In genomic region chr16:72008065-72008423, GRCh38 we compare ENCODE assay signal across 8 cellular contexts. TPM values are rescaled to one million over a fixed set of nuclear protein-coding genes. Genes with fewer than 3 reads are reported as not detected.
DNase-seq lines count a peak whose midpoint lies in the region; ATAC-seq and TF ChIP-seq lines count a peak whose summit lies in the region.
"Not testable (repeated sequence)": the region's sequence is repeated elsewhere in the genome, so short reads cannot be mapped to it uniquely, and the experiment has no call there.

No MANE protein-coding gene starts in this region.

- peaks cover 13% of the 10 kb centered on the region for H3K36me3 Mint-ChIP-seq in activated T-helper 2 cell treated with anti-CD3 and anti-CD28 coated beads, Interferon-gamma antibody, Interleukin-2, Interleukin-4, amounts not matched to agents 10 μg/mL and 5 μg/mL and 100 μg/mL, durations not matched to agents 14 hours and 24 hours and 36 hours (ENCODE audit: low read depth)
- not testable (repeated sequence) for H3K36me3 Mint-ChIP-seq in neural crest cell (ENCODE audit: low read depth)

- not testable (repeated sequence) for TF ChIP-seq EP300 in stomach (IDR thresholded peaks at IDR 0.05)

- 70 to 81% (median 73%) methylated on average over 9 of the region's 9 CpGs for WGBS in stomach, 5 donors

- H3K9me3 ChIP-seq in RWPE2 (ENCODE audit: severe bottlenecking); iPS-18c (ENCODE audit: control insufficient read depth, insufficient read depth, low read length); stomach: not testable (repeated sequence)

- TF ChIP-seq POLR2A in stomach (IDR thresholded peaks at IDR 0.05), result not testable (repeated sequence)

- DNase-seq in AG10803 (ENCODE audit: low read depth); HFF-Myc (ENCODE audit: extremely low read depth, low read depth); RWPE2 (ENCODE audit: low spot score); activated T-helper 2 cell treated with anti-CD3 and anti-CD28 coated beads, Interferon-gamma antibody, Interleukin-2, Interleukin-4, amounts not matched to agents 10 μg/mL and 5 μg/mL and 100 μg/mL, durations not matched to agents 14 hours and 24 hours and 36 hours (ENCODE audit: low spot score); dorsolateral prefrontal cortex; neural crest cell (ENCODE audit: low read depth, low spot score); stomach: not testable (repeated sequence)

- not testable (repeated sequence) for H3K4me1 ChIP-seq in RWPE2 (ENCODE audit: insufficient read depth, poor library complexity, severe bottlenecking)
- H3K4me1 ChIP-seq in stomach, result peaks cover 4 to 16% (median 10%) of the 10 kb centered on the region in 4 donors

- not testable (repeated sequence) for H3K9me3 Mint-ChIP-seq in activated T-helper 2 cell treated with anti-CD3 and anti-CD28 coated beads, Interferon-gamma antibody, Interleukin-2, Interleukin-4, amounts not matched to agents 10 μg/mL and 5 μg/mL and 100 μg/mL, durations not matched to agents 14 hours and 24 hours and 36 hours; neural crest cell

- H3K27ac Mint-ChIP-seq in activated T-helper 2 cell treated with anti-CD3 and anti-CD28 coated beads, Interferon-gamma antibody, Interleukin-2, Interleukin-4, amounts not matched to agents 10 μg/mL and 5 μg/mL and 100 μg/mL, durations not matched to agents 14 hours and 24 hours and 36 hours; neural crest cell (ENCODE audit: unreplicated experiment): not testable (repeated sequence)

- not testable (repeated sequence) for H3K27ac ChIP-seq in RWPE2 (ENCODE audit: poor library complexity, severe bottlenecking)
- H3K27ac ChIP-seq in dorsolateral prefrontal cortex, result peak overlapping the region in 35 of 59 donors; percentile 17 to 79 (median 58)
- peak overlapping the region in 3 of 5 donors; percentile 5 to 74 (median 68) for H3K27ac ChIP-seq in stomach

- H3K36me3 ChIP-seq in RWPE2 (ENCODE audit: low read depth), result not testable (repeated sequence)
- H3K36me3 ChIP-seq in stomach, result peaks cover 0 to 13% (median 9%) of the 10 kb centered on the region in 4 donors

- H3K4me3 ChIP-seq in AG10803 (ENCODE audit: low read length), result peak overlapping the region; percentile 45
- peak overlapping the region; percentile 99; the same call in 1 of the 2 replicates for H3K4me3 ChIP-seq in HFF-Myc (replicated peaks; ENCODE audit: low read depth, low read length)
- peak overlapping the region; percentile 59 for H3K4me3 ChIP-seq in RWPE2 (ENCODE audit: severe bottlenecking)
- H3K4me3 ChIP-seq in dorsolateral prefrontal cortex, result peak overlapping the region; percentile 64 to 100 (median 94)
- peak overlapping the region; percentile 97; the same call in 1 of the 2 replicates for H3K4me3 ChIP-seq in iPS-18c (ENCODE audit: insufficient read depth, low read depth, low read length)
- H3K4me3 ChIP-seq in stomach, result peak overlapping the region; percentile 89 to 99 (median 95)

- intact Hi-C loops in activated T-helper 2 cell treated with anti-CD3 and anti-CD28 coated beads, Interferon-gamma antibody, Interleukin-2, Interleukin-4, amounts not matched to agents 10 μg/mL and 5 μg/mL and 100 μg/mL, durations not matched to agents 14 hours and 24 hours and 36 hours (cut with micrococcal nuclease), result loop anchor here (1.0 to 5.0 kb wide), 4 partner anchors 85 to 659 kb away; partner anchors contain the start of genes DHX38, IST1 and TXNL4B
- intact Hi-C loops in dorsolateral prefrontal cortex (cut with DNase I), result loop anchor here (5.0 kb wide), 2 partner anchors 84 to 111 kb away; partner anchors contain the start of genes DHX38 (in 2 of the 2), TXNL4B (in 2 of the 2) and IST1 (in 1 of the 2)
- intact Hi-C loops in stomach (cut with DNase I; ENCODE audit: low total_unique reads), result not testable (repeated sequence)

- not testable (repeated sequence) for TF ChIP-seq CTCF in AG10803 (conservative IDR thresholded peaks at IDR 0.05; ENCODE audit: low read length); HFF-Myc (IDR thresholded peaks at IDR 0.05; ENCODE audit: low read depth, low read length, missing control alignments); RWPE2 (IDR thresholded peaks at IDR 0.05; ENCODE audit: poor library complexity, severe bottlenecking); dorsolateral prefrontal cortex (IDR thresholded peaks at IDR 0.05 in 54 of 56, conservative IDR thresholded peaks at IDR 0.05 in 2 of 56; ENCODE audit: low read depth in 1 of 56, partially characterized antibody in 56 of 56); neural crest cell (conservative IDR thresholded peaks at IDR 0.05); stomach (IDR thresholded peaks at IDR 0.05)

- ATAC-seq in RWPE2 (ENCODE audit: low read depth), result not testable (repeated sequence)

- H3K4me1 Mint-ChIP-seq in activated T-helper 2 cell treated with anti-CD3 and anti-CD28 coated beads, Interferon-gamma antibody, Interleukin-2, Interleukin-4, amounts not matched to agents 10 μg/mL and 5 μg/mL and 100 μg/mL, durations not matched to agents 14 hours and 24 hours and 36 hours (ENCODE audit: low read depth), result peaks cover 12% of the 10 kb centered on the region
- not testable (repeated sequence) for H3K4me1 Mint-ChIP-seq in neural crest cell

- not testable (repeated sequence) for H3K27me3 Mint-ChIP-seq in activated T-helper 2 cell treated with anti-CD3 and anti-CD28 coated beads, Interferon-gamma antibody, Interleukin-2, Interleukin-4, amounts not matched to agents 10 μg/mL and 5 μg/mL and 100 μg/mL, durations not matched to agents 14 hours and 24 hours and 36 hours (ENCODE audit: low read depth)
- H3K27me3 Mint-ChIP-seq in neural crest cell (ENCODE audit: low read depth), result peaks cover 29% of the 10 kb centered on the region

- H3K4me3 Mint-ChIP-seq in activated T-helper 2 cell treated with anti-CD3 and anti-CD28 coated beads, Interferon-gamma antibody, Interleukin-2, Interleukin-4, amounts not matched to agents 10 μg/mL and 5 μg/mL and 100 μg/mL, durations not matched to agents 14 hours and 24 hours and 36 hours (ENCODE audit: low read depth), result peak overlapping the region; percentile 95
- peak overlapping the region; percentile 93 for H3K4me3 Mint-ChIP-seq in neural crest cell

- H3K27me3 ChIP-seq in RWPE2 (ENCODE audit: insufficient read depth, poor library complexity, severe bottlenecking); dorsolateral prefrontal cortex; stomach: not testable (repeated sequence)

RNA-seq across cellular contexts. Expression of gene DHODH, which starts 0.5 kb away (rescaled TPM):
- total RNA-seq in activated T-helper 2 cell treated with anti-CD3 and anti-CD28 coated beads, Interferon-gamma antibody, Interleukin-2, Interleukin-4, amounts not matched to agents 10 μg/mL and 5 μg/mL and 100 μg/mL, durations not matched to agents 14 hours and 24 hours and 36 hours, result 26.7 and 27.1 TPM in 2 replicates
- total RNA-seq in dorsolateral prefrontal cortex (10 to 100 TPM in 4 of 120 experiments, 1 to 10 TPM in 116; 2.7 to 10.4 (median 5.8) TPM), neural crest cell (16.1 and 16.8 TPM in 2 replicates), stomach (1 to 10 TPM in 4 of 5 donors, not detected in 1; 1.2 to 4.5 (median 3.8) TPM)
- polyA plus RNA-seq in stomach, result 1 to 10 TPM; 2.7 to 6.0 (median 3.6) TPM

RNA-seq across cellular contexts. Expression of gene PKD1L3, which starts 7.8 kb away (rescaled TPM):
- not detected in 2 replicates for total RNA-seq in activated T-helper 2 cell treated with anti-CD3 and anti-CD28 coated beads, Interferon-gamma antibody, Interleukin-2, Interleukin-4, amounts not matched to agents 10 μg/mL and 5 μg/mL and 100 μg/mL, durations not matched to agents 14 hours and 24 hours and 36 hours
- total RNA-seq in dorsolateral prefrontal cortex (1 to 10 TPM in 1 of 120 experiments, under 1 TPM in 115, not detected in 4; 0.07 to 1.2 (median 0.30) TPM), neural crest cell (not detected in 2 replicates), stomach (1 to 10 TPM in 1 of 5 donors, under 1 TPM in 1, not detected in 3; 0.92 to 5.3 TPM)
- polyA plus RNA-seq in stomach, result under 1 TPM in 1 of 3 donors, not detected in 2; 0.15 TPM

RNA-seq across cellular contexts. Expression of gene HP, which starts 46.3 kb away (rescaled TPM):
- total RNA-seq in activated T-helper 2 cell treated with anti-CD3 and anti-CD28 coated beads, Interferon-gamma antibody, Interleukin-2, Interleukin-4, amounts not matched to agents 10 μg/mL and 5 μg/mL and 100 μg/mL, durations not matched to agents 14 hours and 24 hours and 36 hours, result not detected in 2 replicates
- total RNA-seq in dorsolateral prefrontal cortex (10 to 100 TPM in 1 of 120 experiments, 1 to 10 TPM in 62, under 1 TPM in 11, not detected in 46; 0.40 to 11.4 (median 1.9) TPM), neural crest cell (not detected in 2 replicates), stomach (1 to 10 TPM in 2 of 5 donors, not detected in 3; 3.3 to 8.8 TPM)
- polyA plus RNA-seq in stomach, result 1 to 10 TPM; 1.6 to 8.0 (median 2.9) TPM

RNA-seq across cellular contexts. Expression of gene HPR, which starts 55.0 kb away (rescaled TPM):
- total RNA-seq in activated T-helper 2 cell treated with anti-CD3 and anti-CD28 coated beads, Interferon-gamma antibody, Interleukin-2, Interleukin-4, amounts not matched to agents 10 μg/mL and 5 μg/mL and 100 μg/mL, durations not matched to agents 14 hours and 24 hours and 36 hours, result not detected in 2 replicates
- 10 to 100 TPM in 20 of 120 experiments, 1 to 10 TPM in 99, not detected in 1; 1.2 to 22.9 (median 4.2) TPM for total RNA-seq in dorsolateral prefrontal cortex
- not detected in 2 replicates for total RNA-seq in neural crest cell
- 1 to 10 TPM in 1 of 5 donors, under 1 TPM in 1, not detected in 3; 0.55 to 8.7 TPM for total RNA-seq in stomach
- polyA plus RNA-seq in stomach, result 1 to 10 TPM in 1 of 3 donors, under 1 TPM in 1, not detected in 1; 0.43 to 1.5 TPM

Comparison
In these comparisons a context has a peak if more than half of its experiments do, and no peak if none do; other contexts are left out.
1. H3K4me3 ChIP-seq: peak in every context shown above with its lines; median percentile 99 in HFF-Myc; 97 in iPS-18c; 95 in stomach; 94 in dorsolateral prefrontal cortex; 59 in RWPE2; 45 in AG10803.